Comparison of ENCODE assay signal across 14 cellular contexts in the genomic region with DNA sequence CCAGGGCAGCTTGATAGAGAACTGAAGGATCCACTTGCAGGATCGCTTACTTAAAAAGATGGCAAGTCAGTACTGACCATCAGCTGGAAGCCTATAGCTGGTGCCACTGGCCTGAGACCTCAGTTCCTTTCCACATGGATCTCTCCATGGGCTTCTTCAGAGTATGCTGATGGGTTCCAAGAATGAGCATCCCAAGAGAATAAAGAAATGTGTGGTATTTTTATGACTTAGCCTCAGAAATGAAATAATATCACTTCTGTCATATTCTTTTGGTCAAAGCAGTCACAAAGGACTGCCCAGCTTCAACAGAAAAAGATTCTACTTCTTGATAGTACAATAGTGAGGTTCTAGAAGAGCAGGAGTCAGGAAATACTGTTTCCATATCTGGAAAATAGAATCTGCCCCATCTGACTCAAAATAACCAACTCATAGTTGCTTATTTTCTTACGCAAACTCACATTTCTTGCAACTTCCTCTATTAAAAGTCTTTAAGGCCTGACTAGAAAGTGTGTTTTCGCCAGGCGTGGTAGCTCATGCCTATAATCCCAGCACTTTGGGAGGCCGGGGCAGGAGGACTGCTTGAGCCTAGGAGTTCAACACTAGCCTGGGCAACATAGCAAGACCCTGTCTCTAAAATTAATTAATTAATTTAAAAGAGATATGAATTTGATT.
DNase-seq lines count a peak whose midpoint lies in the region; ATAC-seq and TF ChIP-seq lines count a peak whose summit lies in the region.
"Had no signal": no experiment of that assay in that cellular context is flagged by ENCODE, and none has a peak within 500 bp of the region (broad histone marks: within the 10 kb centered on the region; RNA-seq: fewer than 3 reads in every experiment).

No MANE protein-coding gene starts in this region.

- DNase-seq in activated CD4-positive, alpha-beta T cell treated with anti-CD3 and anti-CD28 coated beads for 36 hours, result no peak
- no peak for DNase-seq in activated CD4-positive, alpha-beta T cell treated with anti-CD3 and anti-CD28 coated beads, Interleukin-2, amount 50 U/mL, for 4 hours
- no peak for DNase-seq in OCI-LY7 (ENCODE audit: low spot score)
- DNase-seq in caudate nucleus (lab: John Stamatoyannopoulos, UW), result no peak
- no peak for DNase-seq in stimulated activated naive B cell treated with anti-CD40 and anti-IgM and Interleukin-4, amounts not matched to agents 10 μg/mL and 1 μg/mL and 100 μg/mL, for 72 hours
- no peak for DNase-seq in iPS-NIHi7 (ENCODE audit: extremely low spot score)
- no peak for DNase-seq in right cardiac atrium
- DNase-seq: activated T-cell treated with anti-CD3 and anti-CD28 coated beads, Interleukin-2, amount 50 U/mL, for 48 hours; GOT3; trophoblast cell had no signal

- H3K36me3 ChIP-seq in OCI-LY7 (ENCODE audit: insufficient read depth, low read length), result no peaks in the 10 kb centered on the region

- peaks cover 36% of the 10 kb centered on the region; the same call in 1 of the 2 replicates for H3K79me2 ChIP-seq in OCI-LY7 (ENCODE audit: insufficient read depth, low read depth, low read length)

- CTCF ChIA-PET in activated CD4-positive, alpha-beta T cell treated with anti-CD3 and anti-CD28 coated beads for 36 hours (lab: Charles Lee), result interaction anchor here (0.8 kb wide), 1 partner anchor 52 kb away, joined by 3 read pairs; no protein-coding TSS in a partner anchor
- CTCF ChIA-PET in OCI-LY7 (lab: Charles Lee; ENCODE audit: unreplicated experiment), result no interaction called here

- intact Hi-C loops in activated CD4-positive, alpha-beta T cell treated with anti-CD3 and anti-CD28 coated beads for 36 hours (cut with DNase I, micrococcal nuclease), result no loop called here
- intact Hi-C loops in OCI-LY7 (cut with micrococcal nuclease; ENCODE audit: unreplicated experiment), result loop anchor here (10.0 kb wide), 1 partner anchor 113 kb away; a partner anchor contains a TSS
- intact Hi-C loops in right cardiac atrium (cut with DNase I), result no loop called here

- no peak overlapping the region for H3K27ac ChIP-seq in OCI-LY7 (ENCODE audit: low read depth, low read length, poor library complexity, severe bottlenecking)
- peak overlapping the region; percentile 36 for H3K27ac ChIP-seq in caudate nucleus (ENCODE audit: low read depth, low read length)
- no peak overlapping the region for H3K27ac ChIP-seq in right cardiac atrium (ENCODE audit: low read length)
- H3K27ac ChIP-seq: 22Rv1, coronary artery had no signal

- H3K9me3 ChIP-seq in OCI-LY7 (ENCODE audit: low read length) (no peaks in the 10 kb centered on the region), right cardiac atrium (ENCODE audit: control insufficient read depth, low read length) (no peaks in the 10 kb centered on the region)

- H4K20me1 ChIP-seq in OCI-LY7 (ENCODE audit: insufficient read depth, low read length), result peaks cover 16% of the 10 kb centered on the region

- no peaks in the 10 kb centered on the region for H3K27me3 Mint-ChIP-seq in activated CD4-positive, alpha-beta T cell treated with anti-CD3 and anti-CD28 coated beads for 36 hours
- H3K27me3 Mint-ChIP-seq in stimulated activated naive B cell treated with anti-CD40 and anti-IgM and Interleukin-4, amounts not matched to agents 10 μg/mL and 1 μg/mL and 100 μg/mL, for 72 hours, result no peaks in the 10 kb centered on the region
- H3K27me3 Mint-ChIP-seq: progenitor cell of endocrine pancreas had no signal

- POLR2A ChIA-PET in activated CD4-positive, alpha-beta T cell treated with anti-CD3 and anti-CD28 coated beads for 36 hours (lab: Charles Lee), result no interaction called here
- POLR2A ChIA-PET in OCI-LY7 (lab: Charles Lee), result interaction anchor here (0.6 to 1.4 kb wide), 6 partner anchors 9 to 48 kb away, joined by 3 to 6 read pairs (median 4); no protein-coding TSS in a partner anchor

- no peak for TF ChIP-seq CTCF in OCI-LY7 (conservative IDR thresholded peaks at IDR 0.05; ENCODE audit: low read length)

- H3K4me1 ChIP-seq in OCI-LY7 (ENCODE audit: insufficient read depth, low read length, poor library complexity, severe bottlenecking), result peaks cover 36% of the 10 kb centered on the region
- peaks cover 4% of the 10 kb centered on the region for H3K4me1 ChIP-seq in right cardiac atrium (ENCODE audit: control insufficient read depth, insufficient read depth, low read length)

- peak overlapping the region; percentile 73 for H3K27ac Mint-ChIP-seq in activated CD4-positive, alpha-beta T cell treated with anti-CD3 and anti-CD28 coated beads for 36 hours
- peak overlapping the region; percentile 91 for H3K27ac Mint-ChIP-seq in stimulated activated naive B cell treated with anti-CD40 and anti-IgM and Interleukin-4, amounts not matched to agents 10 μg/mL and 1 μg/mL and 100 μg/mL, for 72 hours

- H2AFZ ChIP-seq in OCI-LY7 (ENCODE audit: low read length), result no peak overlapping the region

- H3K4me2 ChIP-seq in OCI-LY7 (ENCODE audit: low read length), result peak overlapping the region; percentile 62; the same call in 1 of the 2 replicates

- no peaks in the 10 kb centered on the region for H3K9me2 ChIP-seq in OCI-LY7 (ENCODE audit: insufficient read depth, low read length)

- H3K36me3 Mint-ChIP-seq in activated CD4-positive, alpha-beta T cell treated with anti-CD3 and anti-CD28 coated beads for 36 hours (ENCODE audit: low read depth), result peaks cover 3% of the 10 kb centered on the region
- peaks cover 0 to 3% of the 10 kb centered on the region in 2 donors for H3K36me3 Mint-ChIP-seq in stimulated activated naive B cell treated with anti-CD40 and anti-IgM and Interleukin-4, amounts not matched to agents 10 μg/mL and 1 μg/mL and 100 μg/mL, for 72 hours

- no TSS peak for BruUV-seq in OCI-LY7 (replicated peaks; lab: Mats Ljungman, UMichigan)

- WGBS in right cardiac atrium, result 91% methylated on average over 5 of the region's 5 CpGs

- no peaks in the 10 kb centered on the region for H3K9me3 Mint-ChIP-seq in activated CD4-positive, alpha-beta T cell treated with anti-CD3 and anti-CD28 coated beads for 36 hours (ENCODE audit: low read depth)
- no peaks in the 10 kb centered on the region for H3K9me3 Mint-ChIP-seq in stimulated activated naive B cell treated with anti-CD40 and anti-IgM and Interleukin-4, amounts not matched to agents 10 μg/mL and 1 μg/mL and 100 μg/mL, for 72 hours

- H3K4me3 ChIP-seq in OCI-LY7 (ENCODE audit: low read depth, low read length, poor library complexity, severe bottlenecking), result no peak overlapping the region
- H3K4me3 ChIP-seq in right cardiac atrium (ENCODE audit: low read length), result no peak overlapping the region
- H3K4me3 ChIP-seq: coronary artery had no signal

- no peak for ATAC-seq in activated CD4-positive, alpha-beta T cell treated with anti-CD3 and anti-CD28 coated beads for 36 hours
- ATAC-seq in stimulated activated naive B cell treated with anti-CD40 and anti-IgM and Interleukin-4, amounts not matched to agents 10 μg/mL and 1 μg/mL and 100 μg/mL, for 72 hours (replicated peaks), result peak; percentile 27 to 44
- ATAC-seq in HG02973 (IDR thresholded peaks at IDR 0.05; ENCODE audit: unreplicated experiment) (no peak), right cardiac atrium (no peak)

- peaks cover 54% of the 10 kb centered on the region for H3K4me1 Mint-ChIP-seq in activated CD4-positive, alpha-beta T cell treated with anti-CD3 and anti-CD28 coated beads for 36 hours
- H3K4me1 Mint-ChIP-seq in stimulated activated naive B cell treated with anti-CD40 and anti-IgM and Interleukin-4, amounts not matched to agents 10 μg/mL and 1 μg/mL and 100 μg/mL, for 72 hours, result peaks cover 27 to 77% of the 10 kb centered on the region in 2 donors

- H3K27me3 ChIP-seq in right cardiac atrium (ENCODE audit: control insufficient read depth, insufficient read depth), result no peaks in the 10 kb centered on the region

- no peak overlapping the region for H3K4me3 Mint-ChIP-seq in activated CD4-positive, alpha-beta T cell treated with anti-CD3 and anti-CD28 coated beads for 36 hours
- peak overlapping the region; percentile 29 to 68 for H3K4me3 Mint-ChIP-seq in stimulated activated naive B cell treated with anti-CD40 and anti-IgM and Interleukin-4, amounts not matched to agents 10 μg/mL and 1 μg/mL and 100 μg/mL, for 72 hours

Comparison
In these comparisons a context has a peak if more than half of its experiments do, and no peak if none do; other contexts are left out.
1. ATAC-seq: peak in stimulated activated naive B cell treated with anti-CD40 and anti-IgM and Interleukin-4, amounts not matched to agents 10 μg/mL and 1 μg/mL and 100 μg/mL, for 72 hours (2 of 2); none in activated CD4-positive, alpha-beta T cell treated with anti-CD3 and anti-CD28 coated beads for 36 hours (single experiment), HG02973 (single experiment) and right cardiac atrium (0 of 2).